ENCODE assay signal across 8 cellular contexts in the genomic region with DNA sequence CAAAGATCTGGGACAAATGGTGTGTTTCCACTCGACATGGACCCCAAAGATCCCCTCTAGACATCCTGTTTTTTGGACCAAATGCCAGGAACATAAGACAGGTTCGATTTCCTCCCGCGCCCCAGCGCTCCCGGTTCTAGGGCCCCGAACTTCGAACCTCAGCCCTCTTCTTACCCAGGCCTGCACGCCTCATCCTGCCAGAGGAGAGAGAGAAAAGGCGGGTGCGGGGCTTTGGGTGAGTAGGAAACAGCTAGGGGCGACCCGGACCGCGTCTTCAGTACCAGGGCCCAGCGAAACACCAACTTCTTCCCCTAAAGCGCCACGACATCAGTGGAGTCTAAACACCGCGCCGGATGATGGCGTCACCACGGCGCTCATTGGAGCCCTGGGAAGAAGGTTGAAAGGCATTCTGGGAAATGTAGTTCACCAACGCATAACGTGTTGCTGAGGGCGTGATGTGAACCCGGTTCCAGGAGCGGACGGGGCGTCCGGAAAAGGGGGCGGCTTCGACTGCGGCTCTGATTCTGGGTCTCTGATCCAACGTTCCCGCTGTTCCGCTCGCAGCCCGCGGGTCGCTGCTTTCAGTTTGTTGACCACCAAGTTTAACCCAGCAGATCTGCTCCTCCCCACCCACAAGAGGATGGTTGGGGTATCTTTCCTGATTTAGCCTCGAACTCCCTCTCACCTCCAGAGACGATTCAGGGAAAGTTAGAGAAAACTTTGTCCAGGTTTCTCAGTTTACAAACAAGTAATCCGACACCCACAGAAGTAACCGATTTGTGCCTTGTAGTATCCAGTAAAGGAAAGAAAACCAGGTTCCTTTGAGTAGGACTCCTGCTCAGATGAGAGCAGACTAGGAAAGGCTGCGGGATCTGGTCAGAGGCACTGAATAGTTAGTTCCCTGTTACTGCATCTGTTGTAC.
DNase-seq lines count a peak whose midpoint lies in the region; ATAC-seq lines count a peak whose summit lies in the region.

A gene with protein sequence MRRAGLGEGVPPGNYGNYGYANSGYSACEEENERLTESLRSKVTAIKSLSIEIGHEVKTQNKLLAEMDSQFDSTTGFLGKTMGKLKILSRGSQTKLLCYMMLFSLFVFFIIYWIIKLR (minus strand): TSS at position 332 of the 922 bp plus-strand sequence. CDS start 139 bp downstream, at position 193.

- ATAC-seq in GM19351 (IDR thresholded peaks at IDR 0.05; ENCODE audit: unreplicated experiment) (peak; percentile 92), HG03521 (IDR thresholded peaks at IDR 0.05; ENCODE audit: unreplicated experiment) (peak; percentile 95)

- H3K4me3 ChIP-seq in BLaER1 treated with 17β-estradiol and CSF1 and Interleukin-3, amounts not matched to agents 10 nM and 100 nM = peak within 1 kb of the TSS; percentile 80 to 93 (median 86)

- H3K36me3 ChIP-seq in BLaER1 treated with 17β-estradiol and CSF1 and Interleukin-3, amounts not matched to agents 10 nM and 100 nM = peaks cover 0 to 17% (median 4%) of the 10 kb centered on the region in 11 experiments; a peak in 7 of 22 replicates

- H4K20me1 ChIP-seq in BLaER1 treated with 17β-estradiol and CSF1 and Interleukin-3, amounts not matched to agents 10 nM and 100 nM = no peaks in the 10 kb centered on the region; a peak in 1 of 22 replicates

- no peaks in the 10 kb centered on the region for H3K27me3 ChIP-seq in BLaER1 treated with 17β-estradiol and CSF1 and Interleukin-3, amounts not matched to agents 10 nM and 100 nM

- peak within 1 kb of the TSS; percentile 86 to 97 (median 92) for H3K9ac ChIP-seq in BLaER1 treated with 17β-estradiol and CSF1 and Interleukin-3, amounts not matched to agents 10 nM and 100 nM

- no peaks in the 10 kb centered on the region for H3K9me3 ChIP-seq in BLaER1 treated with 17β-estradiol and CSF1 and Interleukin-3, amounts not matched to agents 10 nM and 100 nM (replicated peaks in 1 of 11)

- peak; percentile 97 for DNase-seq in NCI-H748 (lab: John Stamatoyannopoulos, UW; ENCODE audit: unreplicated experiment)
- DNase-seq in activated CD4-positive, alpha-beta T cell treated with anti-CD3 and anti-CD28 coated beads, Interleukin-2, amount 50 U/mL, for 1 hour = peak; percentile 92
- peak; percentile 99 for DNase-seq in dedifferentiated amniotic fluid mesenchymal stem cell (ENCODE audit: extremely low spot score)
- peak; percentile 99 for DNase-seq in left kidney (ENCODE audit: low read depth, low spot score)
- DNase-seq in stimulated activated CD4-positive, alpha-beta T cell treated with anti-CD3 and anti-CD28 coated beads, Interleukin-2, amount 100 ng/mL, for 24 hours = peak; percentile 90

- H3K4me2 ChIP-seq in BLaER1 treated with 17β-estradiol and CSF1 and Interleukin-3, amounts not matched to agents 10 nM and 100 nM = peak within 1 kb of the TSS; percentile 79 to 95 (median 89)

- H3K4me1 ChIP-seq in BLaER1 treated with 17β-estradiol and CSF1 and Interleukin-3, amounts not matched to agents 10 nM and 100 nM = peaks cover 9 to 28% (median 18%) of the 10 kb centered on the region in 10 experiments; a peak in 18 of 20 replicates

- H3K27ac ChIP-seq in BLaER1 treated with 17β-estradiol and CSF1 and Interleukin-3, amounts not matched to agents 10 nM and 100 nM = peak within 1 kb of the TSS; percentile 82 to 92 (median 87)

Comparison
In these comparisons a context has a peak if more than half of its experiments do, and no peak if none do; other contexts are left out.
1. Peak in every context shown above with its lines: DNase-seq, ATAC-seq, H3K4me3 ChIP-seq and H3K27ac ChIP-seq.